ENCODE assay signal across 1 cellular context in genomic region chr13:89393758-89394157, GRCh38.
TF ChIP-seq lines count a peak whose summit lies in the region.

No MANE protein-coding gene starts in this region.

TF ChIP-seq in H1, 55 proteins besides CTCF, POLR2A, EP300 and RAD21:
- no peak for TF ChIP-seq CBX5 (IDR thresholded peaks at IDR 0.05; ENCODE audit: low read depth, low read length)
- TF ChIP-seq E2F6 (IDR thresholded peaks at IDR 0.05), result no peak
- TF ChIP-seq SP1 (IDR thresholded peaks at IDR 0.05; ENCODE audit: low read depth, low read length), result no peak
- no peak for TF ChIP-seq BRCA1 (IDR thresholded peaks at IDR 0.05; ENCODE audit: low read depth, low read length)
- no peak for TF ChIP-seq RXRA (IDR thresholded peaks at IDR 0.05; ENCODE audit: insufficient read depth, low read depth, low read length)
- TF ChIP-seq POLR2AphosphoS5 (IDR thresholded peaks at IDR 0.05; ENCODE audit: low read depth, low read length), result no peak
- no peak for TF ChIP-seq ASH2L (IDR thresholded peaks at IDR 0.05; ENCODE audit: low read length)
- no peak for TF ChIP-seq TEAD4 (IDR thresholded peaks at IDR 0.05; ENCODE audit: low read depth, low read length)
- no peak for TF ChIP-seq RBBP5 (IDR thresholded peaks at IDR 0.05; ENCODE audit: borderline replicate concordance, low read depth, low read length)
